In the genomic region with DNA sequence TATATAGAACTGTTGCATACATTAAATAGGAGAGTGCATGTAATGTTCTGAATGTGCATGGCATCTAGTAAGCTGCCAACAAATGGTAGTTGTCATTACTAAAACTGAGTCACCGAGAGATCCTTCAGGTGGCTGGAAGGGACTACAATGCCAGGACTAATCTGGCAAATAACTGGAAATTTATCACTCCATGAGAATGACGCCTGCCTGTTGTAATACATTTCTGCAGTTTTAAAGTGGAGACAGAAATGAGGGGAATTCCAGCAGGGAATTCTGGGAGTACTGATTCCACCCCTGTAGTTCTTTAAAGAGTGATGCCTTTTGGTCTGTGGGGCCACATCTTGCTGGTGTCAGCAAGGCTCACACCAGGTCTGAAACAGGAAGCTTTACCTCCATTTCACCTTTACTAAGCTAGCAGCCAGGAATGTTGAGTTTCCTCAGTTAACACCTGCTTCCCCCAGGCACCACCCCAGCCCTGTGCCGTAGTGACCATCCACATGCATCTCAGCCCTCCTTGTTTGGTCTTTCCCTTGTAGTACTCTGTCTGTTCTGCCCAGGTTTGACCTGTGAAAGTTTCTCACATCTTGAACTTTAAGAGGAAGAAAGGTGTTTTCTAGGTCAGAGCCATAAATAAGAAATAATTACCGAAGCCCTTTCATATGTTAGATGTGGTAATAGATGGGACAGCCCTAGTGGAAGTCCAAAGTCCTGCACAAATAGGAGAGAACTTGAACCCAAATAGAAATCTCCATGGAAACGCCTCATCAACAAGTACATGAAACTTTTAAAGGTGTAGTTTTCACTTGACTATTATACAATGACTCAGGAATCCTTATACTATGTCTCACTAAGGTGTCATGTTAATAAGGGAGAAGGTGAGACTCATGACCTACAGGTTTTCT, we compare ENCODE assay signal across 15 cellular contexts. TPM values are rescaled to one million over a fixed set of nuclear protein-coding genes. Genes with fewer than 3 reads are reported as not detected.
DNase-seq lines count a peak whose midpoint lies in the region; ATAC-seq and TF ChIP-seq lines count a peak whose summit lies in the region.
"Had no signal": no experiment of that assay in that cellular context is flagged by ENCODE, and none has a peak within 500 bp of the region (broad histone marks: within the 10 kb centered on the region; RNA-seq: fewer than 3 reads in every experiment).

No MANE protein-coding gene starts in this region.

- peaks cover 63% of the 10 kb centered on the region for H3K36me3 Mint-ChIP-seq in effector memory CD8-positive, alpha-beta T cell (ENCODE audit: insufficient read depth)
- H3K36me3 Mint-ChIP-seq in GM23338 (ENCODE audit: low read depth) = peaks cover 22% of the 10 kb centered on the region; the same call in 2 of the 3 replicates

- H3K4me3 ChIP-seq in GM12865 (ENCODE audit: low read depth, low read length) = no peak overlapping the region
- peak overlapping the region in 1 of 2 donors; percentile 32 for H3K4me3 ChIP-seq in mucosa of rectum (ENCODE audit: low read length in 2 of 2)
- H3K4me3 ChIP-seq in GM23338 = no peak overlapping the region
- H3K4me3 ChIP-seq: heart left ventricle, thoracic aorta had no signal

- H2AFZ ChIP-seq in GM23338 = no peak overlapping the region

- H3K4me3 Mint-ChIP-seq in effector memory CD8-positive, alpha-beta T cell = no peak overlapping the region
- no peak overlapping the region for H3K4me3 Mint-ChIP-seq in GM23338
- H3K4me3 Mint-ChIP-seq: H9 had no signal

- H3K36me3 ChIP-seq in mucosa of rectum (ENCODE audit: control insufficient read depth in 2 of 2, insufficient read depth in 2 of 2, low read length in 2 of 2) = peaks cover 25 to 37% of the 10 kb centered on the region in 2 donors
- H3K36me3 ChIP-seq in GM23338 (ENCODE audit: insufficient read depth) = no peaks in the 10 kb centered on the region

- no peaks in the 10 kb centered on the region for H4K20me1 ChIP-seq in GM23338 (replicated peaks; ENCODE audit: insufficient read depth)

- no peaks in the 10 kb centered on the region for H3K9me3 ChIP-seq in mucosa of rectum (ENCODE audit: control insufficient read depth in 2 of 2, low read length in 2 of 2)
- H3K9me3 ChIP-seq: heart left ventricle, thoracic aorta had no signal

- H3K27me3 Mint-ChIP-seq in effector memory CD8-positive, alpha-beta T cell = no peaks in the 10 kb centered on the region
- peaks cover 8% of the 10 kb centered on the region for H3K27me3 Mint-ChIP-seq in GM23338 (ENCODE audit: insufficient read depth, low read depth, poor library complexity)

- peak; percentile 64 for ATAC-seq in effector memory CD8-positive, alpha-beta T cell (replicated peaks)
- ATAC-seq in GM23338 = no peak
- no peak for ATAC-seq in HG03196 (IDR thresholded peaks at IDR 0.05; ENCODE audit: unreplicated experiment)

- no peaks in the 10 kb centered on the region for H3K9me3 Mint-ChIP-seq in effector memory CD8-positive, alpha-beta T cell
- no peaks in the 10 kb centered on the region for H3K9me3 Mint-ChIP-seq in GM23338
- H3K9me3 Mint-ChIP-seq: H9 had no signal

- H3K4me1 Mint-ChIP-seq in effector memory CD8-positive, alpha-beta T cell (ENCODE audit: low read depth in 2 of 2) = peaks cover 7 to 13% of the 10 kb centered on the region in 2 donors
- H3K4me1 Mint-ChIP-seq in GM23338 = peaks cover 18% of the 10 kb centered on the region

- H3K27me3 ChIP-seq in mucosa of rectum (ENCODE audit: control insufficient read depth in 2 of 2, insufficient read depth in 2 of 2, low read length in 2 of 2) (no peaks in the 10 kb centered on the region), GM23338 (ENCODE audit: insufficient read depth) (no peaks in the 10 kb centered on the region)
- H3K27me3 ChIP-seq: heart left ventricle had no signal

- H3K4me1 ChIP-seq in mucosa of rectum (ENCODE audit: control insufficient read depth in 2 of 2, insufficient read depth in 2 of 2, low read length in 2 of 2) (peaks cover 20 to 53% of the 10 kb centered on the region in 2 donors), GM23338 (ENCODE audit: insufficient read depth) (peaks cover 18% of the 10 kb centered on the region; the same call in 1 of the 2 replicates)

- no peaks in the 10 kb centered on the region for H3F3A ChIP-seq in GM23338 (replicated peaks; ENCODE audit: low read depth)

- H3K27ac ChIP-seq in mucosa of rectum (ENCODE audit: low read depth in 2 of 2, low read length in 2 of 2) (peak overlapping the region; percentile 74 to 82), GM23338 (ENCODE audit: low read depth) (no peak overlapping the region)

- peak; percentile 9 for DNase-seq in GM12865 (ENCODE audit: low read depth)
- DNase-seq in RPMI8226 = peak; percentile 91
- DNase-seq in effector memory CD8-positive, alpha-beta T cell = no peak
- DNase-seq in AG08396 (ENCODE audit: low spot score) = no peak
- no peak for DNase-seq in GM23338 (ENCODE audit: low spot score)
- no peak for DNase-seq in stimulated activated CD4-positive, alpha-beta T cell treated with anti-CD3 and anti-CD28 coated beads, Interleukin-2, amount 100 ng/mL, for 48 hours
- DNase-seq: activated CD4-positive, alpha-beta T cell treated with anti-CD3 and anti-CD28 coated beads, Interleukin-2, amount 50 U/mL, for 1 hour; DMS153; H9; heart left ventricle; NCI-H187 had no signal

- no peaks in the 10 kb centered on the region for H3K9me2 ChIP-seq in GM23338 (ENCODE audit: insufficient read depth)

- no peak for TF ChIP-seq CTCF in GM12865 (IDR thresholded peaks at IDR 0.05; ENCODE audit: insufficient read depth, low read depth, low read length, missing control alignments)
- TF ChIP-seq CTCF in GM23338 (conservative IDR thresholded peaks at IDR 0.05; ENCODE audit: low read depth in 2 of 2) = no peak; a peak in 1 of 4 replicates

- no peak overlapping the region for H3K4me2 ChIP-seq in GM23338

- H3K27ac Mint-ChIP-seq in effector memory CD8-positive, alpha-beta T cell = peak overlapping the region; percentile 14 to 52
- H3K27ac Mint-ChIP-seq in GM23338 = no peak overlapping the region
- H3K27ac Mint-ChIP-seq: H9 had no signal

- no peak overlapping the region for H3K9ac ChIP-seq in mucosa of rectum (ENCODE audit: low read depth in 1 of 2, low read length in 2 of 2)

- no peaks in the 10 kb centered on the region for H3K79me2 ChIP-seq in GM23338 (replicated peaks; ENCODE audit: insufficient read depth)

TF ChIP-seq in GM23338, 12 proteins besides CTCF, POLR2A, EP300 and RAD21:
- no peak for TF ChIP-seq STAT1 (IDR thresholded peaks at IDR 0.05; ENCODE audit: unreplicated experiment)
- TF ChIP-seq EZH2phosphoT487 (IDR thresholded peaks at IDR 0.05; ENCODE audit: unreplicated experiment) = no peak

RNA-seq across cellular contexts. Expression of a gene that starts 56.7 kb away (rescaled TPM):
- not detected in 2 replicates for total RNA-seq in GM23338 (2014; rRNA removed; shearing (Covaris generic))
- polyA plus RNA-seq in GM23338 (2016; fragmentation: Nextera tagmentation; extraction: Ambion mirVana) = 0.06 TPM in 1 of 2 replicates, not detected in the other
- total RNA-seq: H9, thoracic aorta had no signal
- polyA plus RNA-seq: neural cell had no signal

Comparison
In these comparisons a context has a peak if more than half of its experiments do, and no peak if none do; other contexts are left out.
1. DNase-seq: peak in GM12865 (single experiment) and RPMI8226 (single experiment); none in effector memory CD8-positive, alpha-beta T cell (0 of 3), AG08396 (single experiment), GM23338 (single experiment) and stimulated activated CD4-positive, alpha-beta T cell treated with anti-CD3 and anti-CD28 coated beads, Interleukin-2, amount 100 ng/mL, for 48 hours (0 of 2).